ENCODE assay signal across 20 cellular contexts in genomic region chr15:51334011-51334426, GRCh38.
DNase-seq lines count a peak whose midpoint lies in the region.
"Had no signal": no experiment of that assay in that cellular context is flagged by ENCODE, and none has a peak within 500 bp of the region (broad histone marks: within the 10 kb centered on the region; RNA-seq: fewer than 3 reads in every experiment).

No MANE protein-coding gene starts in this region.

- DNase-seq in NCI-H82 (lab: John Stamatoyannopoulos, UW): peak; percentile 57
- DNase-seq in NCI-H82 treated with DMSO at 0.1 percent for 48 hours (lab: John Stamatoyannopoulos, UW; ENCODE audit: unreplicated experiment): no peak
- DNase-seq in SIG-M5 treated with dmso at 0.1 percent for 504 hours (lab: John Stamatoyannopoulos, UW; ENCODE audit: unreplicated experiment): peak; percentile 75
- peak; percentile 12 for DNase-seq in iris pigment epithelial cell (ENCODE audit: low read depth)
- no peak for DNase-seq in hippocampal formation (lab: John Stamatoyannopoulos, UW)
- no peak for DNase-seq in hepatic stellate cell (ENCODE audit: low spot score)
- DNase-seq in T-helper 1 cell: no peak
- no peak for DNase-seq in GDM1 (lab: John Stamatoyannopoulos, UW)
- DNase-seq: activated T-cell treated with anti-CD3 and anti-CD28 coated beads, Interleukin-2, amount 50 U/mL, for 72 hours; CD8-positive, alpha-beta memory T cell; central memory CD4-positive, alpha-beta T cell; GF-D8; HFFc6; Karpas-422; naive thymus-derived CD8-positive, alpha-beta T cell; NCI-H187 treated with DMSO at 0.1 percent for 48 hours; NCI-H774; SHP77 treated with DMSO at 0.1 percent for 48 hours; spleen; T1000 had no signal

Comparison
In these comparisons a context has a peak if more than half of its experiments do, and no peak if none do; other contexts are left out.
1. DNase-seq: peak in NCI-H82 (single experiment), SIG-M5 treated with dmso at 0.1 percent for 504 hours (single experiment) and iris pigment epithelial cell (single experiment); none in NCI-H82 treated with DMSO at 0.1 percent for 48 hours (single experiment), hippocampal formation (0 of 2), hepatic stellate cell (single experiment), T-helper 1 cell (0 of 5) and GDM1 (single experiment).